1 cellular context compared by ENCODE assay signal in the genomic region with DNA sequence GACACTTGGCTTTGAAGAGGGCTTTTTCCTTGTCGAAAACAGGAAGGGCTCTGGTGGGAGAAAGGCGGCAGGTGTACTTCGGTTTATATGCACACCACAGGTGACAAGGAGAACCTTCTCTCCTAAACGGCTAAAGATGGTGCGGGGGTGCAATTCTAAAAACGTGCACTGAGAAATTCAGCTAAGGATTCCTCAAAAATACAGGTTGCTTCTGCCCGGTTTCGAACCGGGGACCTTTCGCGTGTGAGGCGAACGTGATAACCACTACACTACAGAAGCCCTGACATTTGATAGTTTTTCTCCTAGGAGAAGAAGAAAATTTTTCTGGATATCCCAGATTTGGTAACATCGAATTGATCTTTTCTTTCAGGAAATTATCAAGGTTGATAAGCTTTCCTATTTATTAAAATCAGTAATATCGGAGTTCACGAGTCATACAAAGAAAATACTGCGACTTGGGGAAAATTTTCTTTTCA.
TF ChIP-seq lines count a peak whose summit lies in the region.

No MANE protein-coding gene starts in this region.

TF ChIP-seq in H1, 55 proteins besides CTCF, POLR2A, EP300 and RAD21 (continued from another document):
- TF ChIP-seq SAP30 (IDR thresholded peaks at IDR 0.05; ENCODE audit: insufficient read depth, insufficient replicate concordance, low read length) (no peak), RFX5 (IDR thresholded peaks at IDR 0.05; ENCODE audit: borderline replicate concordance, low read depth, low read length) (no peak), TEAD4 (IDR thresholded peaks at IDR 0.05; ENCODE audit: low read depth, low read length) (0 out of 2 replicates have a peak, but pooled peaks have one; percentile 49), CBX8 (IDR thresholded peaks at IDR 0.05; ENCODE audit: borderline replicate concordance, low read depth, low read length) (no peak), NRF1 (IDR thresholded peaks at IDR 0.05; ENCODE audit: low read depth, low read length) (no peak), SIN3A (conservative IDR thresholded peaks at IDR 0.05 in 1 of 2, IDR thresholded peaks at IDR 0.05 in 1 of 2; ENCODE audit: low read depth in 1 of 2, low read length in 2 of 2) (peak in 1 of 2 experiments; percentile 76; a peak in 1 of 4 replicates), ASH2L (IDR thresholded peaks at IDR 0.05; ENCODE audit: low read length) (peak; percentile 78), MAFK (IDR thresholded peaks at IDR 0.05; ENCODE audit: low read depth, low read length) (peak; percentile 61; the same call in 1 of the 2 replicates), YY1 (IDR thresholded peaks at IDR 0.05; ENCODE audit: low read depth, low read length) (no peak), TBP (IDR thresholded peaks at IDR 0.05; ENCODE audit: low read depth, low read length) (peak; percentile 100), KDM4A (IDR thresholded peaks at IDR 0.05; ENCODE audit: low read depth, low read length, severe bottlenecking) (peak; percentile 32), HDAC6 (IDR thresholded peaks at IDR 0.05; ENCODE audit: low read depth, low read length) (no peak), CEBPB (IDR thresholded peaks at IDR 0.05; ENCODE audit: low read depth, low read length) (peak; percentile 57; the same call in 1 of the 2 replicates), CTBP2 (IDR thresholded peaks at IDR 0.05; ENCODE audit: borderline replicate concordance, insufficient read depth, insufficient read length, low read length) (no peak)
- TF ChIP-seq, protein P1, sequence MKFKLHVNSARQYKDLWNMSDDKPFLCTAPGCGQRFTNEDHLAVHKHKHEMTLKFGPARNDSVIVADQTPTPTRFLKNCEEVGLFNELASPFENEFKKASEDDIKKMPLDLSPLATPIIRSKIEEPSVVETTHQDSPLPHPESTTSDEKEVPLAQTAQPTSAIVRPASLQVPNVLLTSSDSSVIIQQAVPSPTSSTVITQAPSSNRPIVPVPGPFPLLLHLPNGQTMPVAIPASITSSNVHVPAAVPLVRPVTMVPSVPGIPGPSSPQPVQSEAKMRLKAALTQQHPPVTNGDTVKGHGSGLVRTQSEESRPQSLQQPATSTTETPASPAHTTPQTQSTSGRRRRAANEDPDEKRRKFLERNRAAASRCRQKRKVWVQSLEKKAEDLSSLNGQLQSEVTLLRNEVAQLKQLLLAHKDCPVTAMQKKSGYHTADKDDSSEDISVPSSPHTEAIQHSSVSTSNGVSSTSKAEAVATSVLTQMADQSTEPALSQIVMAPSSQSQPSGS (IDR thresholded peaks at IDR 0.05; ENCODE audit: low read length), result peak; percentile 61; the same call in 1 of the 2 replicates
- TF ChIP-seq, protein P2, sequence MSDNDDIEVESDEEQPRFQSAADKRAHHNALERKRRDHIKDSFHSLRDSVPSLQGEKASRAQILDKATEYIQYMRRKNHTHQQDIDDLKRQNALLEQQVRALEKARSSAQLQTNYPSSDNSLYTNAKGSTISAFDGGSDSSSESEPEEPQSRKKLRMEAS (IDR thresholded peaks at IDR 0.05), result 0 out of 2 replicates have a peak, but pooled peaks have one; percentile 22
- TF ChIP-seq, protein P3, sequence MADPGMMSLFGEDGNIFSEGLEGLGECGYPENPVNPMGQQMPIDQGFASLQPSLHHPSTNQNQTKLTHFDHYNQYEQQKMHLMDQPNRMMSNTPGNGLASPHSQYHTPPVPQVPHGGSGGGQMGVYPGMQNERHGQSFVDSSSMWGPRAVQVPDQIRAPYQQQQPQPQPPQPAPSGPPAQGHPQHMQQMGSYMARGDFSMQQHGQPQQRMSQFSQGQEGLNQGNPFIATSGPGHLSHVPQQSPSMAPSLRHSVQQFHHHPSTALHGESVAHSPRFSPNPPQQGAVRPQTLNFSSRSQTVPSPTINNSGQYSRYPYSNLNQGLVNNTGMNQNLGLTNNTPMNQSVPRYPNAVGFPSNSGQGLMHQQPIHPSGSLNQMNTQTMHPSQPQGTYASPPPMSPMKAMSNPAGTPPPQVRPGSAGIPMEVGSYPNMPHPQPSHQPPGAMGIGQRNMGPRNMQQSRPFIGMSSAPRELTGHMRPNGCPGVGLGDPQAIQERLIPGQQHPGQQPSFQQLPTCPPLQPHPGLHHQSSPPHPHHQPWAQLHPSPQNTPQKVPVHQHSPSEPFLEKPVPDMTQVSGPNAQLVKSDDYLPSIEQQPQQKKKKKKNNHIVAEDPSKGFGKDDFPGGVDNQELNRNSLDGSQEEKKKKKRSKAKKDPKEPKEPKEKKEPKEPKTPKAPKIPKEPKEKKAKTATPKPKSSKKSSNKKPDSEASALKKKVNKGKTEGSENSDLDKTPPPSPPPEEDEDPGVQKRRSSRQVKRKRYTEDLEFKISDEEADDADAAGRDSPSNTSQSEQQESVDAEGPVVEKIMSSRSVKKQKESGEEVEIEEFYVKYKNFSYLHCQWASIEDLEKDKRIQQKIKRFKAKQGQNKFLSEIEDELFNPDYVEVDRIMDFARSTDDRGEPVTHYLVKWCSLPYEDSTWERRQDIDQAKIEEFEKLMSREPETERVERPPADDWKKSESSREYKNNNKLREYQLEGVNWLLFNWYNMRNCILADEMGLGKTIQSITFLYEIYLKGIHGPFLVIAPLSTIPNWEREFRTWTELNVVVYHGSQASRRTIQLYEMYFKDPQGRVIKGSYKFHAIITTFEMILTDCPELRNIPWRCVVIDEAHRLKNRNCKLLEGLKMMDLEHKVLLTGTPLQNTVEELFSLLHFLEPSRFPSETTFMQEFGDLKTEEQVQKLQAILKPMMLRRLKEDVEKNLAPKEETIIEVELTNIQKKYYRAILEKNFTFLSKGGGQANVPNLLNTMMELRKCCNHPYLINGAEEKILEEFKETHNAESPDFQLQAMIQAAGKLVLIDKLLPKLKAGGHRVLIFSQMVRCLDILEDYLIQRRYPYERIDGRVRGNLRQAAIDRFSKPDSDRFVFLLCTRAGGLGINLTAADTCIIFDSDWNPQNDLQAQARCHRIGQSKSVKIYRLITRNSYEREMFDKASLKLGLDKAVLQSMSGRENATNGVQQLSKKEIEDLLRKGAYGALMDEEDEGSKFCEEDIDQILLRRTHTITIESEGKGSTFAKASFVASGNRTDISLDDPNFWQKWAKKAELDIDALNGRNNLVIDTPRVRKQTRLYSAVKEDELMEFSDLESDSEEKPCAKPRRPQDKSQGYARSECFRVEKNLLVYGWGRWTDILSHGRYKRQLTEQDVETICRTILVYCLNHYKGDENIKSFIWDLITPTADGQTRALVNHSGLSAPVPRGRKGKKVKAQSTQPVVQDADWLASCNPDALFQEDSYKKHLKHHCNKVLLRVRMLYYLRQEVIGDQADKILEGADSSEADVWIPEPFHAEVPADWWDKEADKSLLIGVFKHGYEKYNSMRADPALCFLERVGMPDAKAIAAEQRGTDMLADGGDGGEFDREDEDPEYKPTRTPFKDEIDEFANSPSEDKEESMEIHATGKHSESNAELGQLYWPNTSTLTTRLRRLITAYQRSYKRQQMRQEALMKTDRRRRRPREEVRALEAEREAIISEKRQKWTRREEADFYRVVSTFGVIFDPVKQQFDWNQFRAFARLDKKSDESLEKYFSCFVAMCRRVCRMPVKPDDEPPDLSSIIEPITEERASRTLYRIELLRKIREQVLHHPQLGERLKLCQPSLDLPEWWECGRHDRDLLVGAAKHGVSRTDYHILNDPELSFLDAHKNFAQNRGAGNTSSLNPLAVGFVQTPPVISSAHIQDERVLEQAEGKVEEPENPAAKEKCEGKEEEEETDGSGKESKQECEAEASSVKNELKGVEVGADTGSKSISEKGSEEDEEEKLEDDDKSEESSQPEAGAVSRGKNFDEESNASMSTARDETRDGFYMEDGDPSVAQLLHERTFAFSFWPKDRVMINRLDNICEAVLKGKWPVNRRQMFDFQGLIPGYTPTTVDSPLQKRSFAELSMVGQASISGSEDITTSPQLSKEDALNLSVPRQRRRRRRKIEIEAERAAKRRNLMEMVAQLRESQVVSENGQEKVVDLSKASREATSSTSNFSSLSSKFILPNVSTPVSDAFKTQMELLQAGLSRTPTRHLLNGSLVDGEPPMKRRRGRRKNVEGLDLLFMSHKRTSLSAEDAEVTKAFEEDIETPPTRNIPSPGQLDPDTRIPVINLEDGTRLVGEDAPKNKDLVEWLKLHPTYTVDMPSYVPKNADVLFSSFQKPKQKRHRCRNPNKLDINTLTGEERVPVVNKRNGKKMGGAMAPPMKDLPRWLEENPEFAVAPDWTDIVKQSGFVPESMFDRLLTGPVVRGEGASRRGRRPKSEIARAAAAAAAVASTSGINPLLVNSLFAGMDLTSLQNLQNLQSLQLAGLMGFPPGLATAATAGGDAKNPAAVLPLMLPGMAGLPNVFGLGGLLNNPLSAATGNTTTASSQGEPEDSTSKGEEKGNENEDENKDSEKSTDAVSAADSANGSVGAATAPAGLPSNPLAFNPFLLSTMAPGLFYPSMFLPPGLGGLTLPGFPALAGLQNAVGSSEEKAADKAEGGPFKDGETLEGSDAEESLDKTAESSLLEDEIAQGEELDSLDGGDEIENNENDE (IDR thresholded peaks at IDR 0.05; ENCODE audit: insufficient replicate concordance, low read length), result no peak
